ENCODE assay signal across 7 cellular contexts in genomic region chr17:50479522-50480141, GRCh38. TPM values are rescaled to one million over a fixed set of nuclear protein-coding genes. Genes with fewer than 3 reads are reported as not detected.
DNase-seq lines count a peak whose midpoint lies in the region; ATAC-seq, FAIRE-seq and TF ChIP-seq lines count a peak whose summit lies in the region.

No MANE protein-coding gene starts in this region.

- H3K27ac ChIP-seq in heart right ventricle (peak overlapping the region in 8 of 10 donors; percentile 84 to 96 (median 91)), psoas muscle (peak overlapping the region; percentile 96), urinary bladder (ENCODE audit: low read depth) (no peak overlapping the region)

- FAIRE-seq in GM18507 (lab: Jason Lieb, UNC), result peak; percentile 71

- H3K9me3 ChIP-seq in heart right ventricle, result no peaks in the 10 kb centered on the region
- H3K9me3 ChIP-seq in psoas muscle, result no peaks in the 10 kb centered on the region

- peaks cover 18% of the 10 kb centered on the region for H3K36me3 Mint-ChIP-seq in activated naive CD8-positive, alpha-beta T cell treated with anti-CD3 and anti-CD28 coated beads, Interleukin-2, amount 50 U/mL, for 24 hours (ENCODE audit: low read depth)

- 17 to 19% methylated on average over 19 of the region's 19 CpGs for WGBS in heart right ventricle, 2 donors
- WGBS in psoas muscle, 3 donors, result 14 to 16% (median 15%) methylated on average over 19 of the region's 19 CpGs
- WGBS in urinary bladder, result 16% methylated on average over 19 of the region's 19 CpGs

- TF ChIP-seq CTCF in heart right ventricle (IDR thresholded peaks at IDR 0.05) (peak; percentile 15 to 57 (median 47)), psoas muscle (IDR thresholded peaks at IDR 0.05) (peak; percentile 54)

- DNase-seq in GM18507 (ENCODE audit: extremely low spot score, insufficient read length, low read depth), result peak; percentile 46
- peak; percentile 80 for DNase-seq in NCI-H1105 (lab: John Stamatoyannopoulos, UW)
- DNase-seq in SW480 (ENCODE audit: low spot score), result peak; percentile 88
- DNase-seq in activated naive CD8-positive, alpha-beta T cell treated with anti-CD3 and anti-CD28 coated beads, Interleukin-2, amount 50 U/mL, for 24 hours, result peak; percentile 68
- DNase-seq in heart right ventricle, result peak; percentile 69 to 71
- peak; percentile 82 to 89 for DNase-seq in psoas muscle

- peaks cover 0 to 41% (median 16%) of the 10 kb centered on the region in 9 donors for H3K36me3 ChIP-seq in heart right ventricle
- H3K36me3 ChIP-seq in psoas muscle (ENCODE audit: insufficient read depth in 1 of 2, low read depth in 1 of 2), result peaks cover 0 to 44% of the 10 kb centered on the region in 2 donors
- peaks cover 3% of the 10 kb centered on the region for H3K36me3 ChIP-seq in urinary bladder (ENCODE audit: insufficient read depth)

- peaks cover 26% of the 10 kb centered on the region for H3K4me1 Mint-ChIP-seq in activated naive CD8-positive, alpha-beta T cell treated with anti-CD3 and anti-CD28 coated beads, Interleukin-2, amount 50 U/mL, for 24 hours

- peaks cover 2 to 48% (median 34%) of the 10 kb centered on the region in 9 donors for H3K4me1 ChIP-seq in heart right ventricle
- peaks cover 37% of the 10 kb centered on the region for H3K4me1 ChIP-seq in psoas muscle
- H3K4me1 ChIP-seq in urinary bladder (ENCODE audit: insufficient read depth), result no peaks in the 10 kb centered on the region

- peak overlapping the region; percentile 90 for H3K4me3 Mint-ChIP-seq in activated naive CD8-positive, alpha-beta T cell treated with anti-CD3 and anti-CD28 coated beads, Interleukin-2, amount 50 U/mL, for 24 hours

- peaks cover 8% of the 10 kb centered on the region for H3K27me3 Mint-ChIP-seq in activated naive CD8-positive, alpha-beta T cell treated with anti-CD3 and anti-CD28 coated beads, Interleukin-2, amount 50 U/mL, for 24 hours

- H3K27ac Mint-ChIP-seq in activated naive CD8-positive, alpha-beta T cell treated with anti-CD3 and anti-CD28 coated beads, Interleukin-2, amount 50 U/mL, for 24 hours, result peak overlapping the region; percentile 87

- H3K27me3 ChIP-seq in heart right ventricle (peaks cover 0 to 6% (median 0%) of the 10 kb centered on the region in 7 donors), psoas muscle (ENCODE audit: insufficient read depth in 3 of 3, low read length in 2 of 3) (no peaks in the 10 kb centered on the region)

- no peaks in the 10 kb centered on the region for H3K9me3 Mint-ChIP-seq in activated naive CD8-positive, alpha-beta T cell treated with anti-CD3 and anti-CD28 coated beads, Interleukin-2, amount 50 U/mL, for 24 hours

- H3K4me3 ChIP-seq in heart right ventricle (peak overlapping the region; percentile 52 to 89 (median 80)), psoas muscle (peak overlapping the region; percentile 93), urinary bladder (ENCODE audit: low read depth, low read length) (peak overlapping the region; percentile 57)

- intact Hi-C loops in heart right ventricle (cut with DNase I) (loop anchor here in 8 of 10 donors (1.0 to 10.0 kb wide), 16 partner anchors 52 to 363 kb away; partner anchors contain the start of genes ACSF2 (in 1 of the 8), ANKRD40 (in 1 of the 8), EPN3 (in 1 of the 8) and LRRC59 (in 1 of the 8)), psoas muscle (cut with DNase I) (loop anchor here (2.0 to 10.0 kb wide), 5 partner anchors 63 to 355 kb away; partner anchors contain the start of genes WFIKKN2 (in 2 of the 2), ANKRD40 (in 1 of the 2) and SPATA20 (in 1 of the 2))

- peak; percentile 33 for ATAC-seq in activated naive CD8-positive, alpha-beta T cell treated with anti-CD3 and anti-CD28 coated beads, Interleukin-2, amount 50 U/mL, for 24 hours
- ATAC-seq in heart right ventricle, result peak; percentile 43 to 76 (median 53)
- ATAC-seq in psoas muscle, result peak; percentile 53 to 75 (median 61)

RNA-seq across cellular contexts. Expression of gene RSAD1, which starts 1.0 kb away (rescaled TPM):
- total RNA-seq in heart right ventricle (10 to 100 TPM; 36.2 to 52.3 (median 45.5) TPM), psoas muscle (10 to 100 TPM; 44.1 to 60.4 (median 50.0) TPM), urinary bladder (17.0 TPM)
- polyA plus RNA-seq in heart right ventricle (10 to 100 TPM; 31.8 to 47.9 TPM), psoas muscle (10 to 100 TPM; 34.3 to 63.2 (median 52.4) TPM), urinary bladder (29.2 TPM)

RNA-seq across cellular contexts. Expression of gene CHAD, which starts 11.0 kb away (rescaled TPM):
- total RNA-seq in heart right ventricle (under 1 TPM in 3 of 10 donors, not detected in 7; 0.13 to 0.74 (median 0.20) TPM), psoas muscle (under 1 TPM in 3 of 4 donors, not detected in 1; 0.32 to 0.76 (median 0.44) TPM), urinary bladder (0.32 TPM)
- polyA plus RNA-seq in heart right ventricle (under 1 TPM in 1 of 2 donors, not detected in 1; 0.44 TPM), psoas muscle (under 1 TPM in 2 of 3 donors, not detected in 1; 0.09 to 0.42 TPM), urinary bladder (not detected)

RNA-seq across cellular contexts. Expression of gene MYCBPAP, which starts 28.6 kb away (rescaled TPM):
- total RNA-seq in heart right ventricle, result 1 to 10 TPM in 4 of 10 donors, under 1 TPM in 6; 0.19 to 1.6 (median 0.59) TPM
- under 1 TPM; 0.17 to 0.80 TPM for polyA plus RNA-seq in heart right ventricle
- total RNA-seq in psoas muscle, result under 1 TPM in 3 of 4 donors, not detected in 1; 0.27 to 0.99 (median 0.52) TPM
- polyA plus RNA-seq in psoas muscle, result under 1 TPM in 2 of 3 donors, not detected in 1; 0.05 TPM
- 1.3 TPM for total RNA-seq in urinary bladder
- 0.23 TPM for polyA plus RNA-seq in urinary bladder

RNA-seq across cellular contexts. Expression of gene EPN3, which starts 52.9 kb away (rescaled TPM):
- 10 to 100 TPM in 5 of 10 donors, 1 to 10 TPM in 5; 5.2 to 21.5 (median 10.1) TPM for total RNA-seq in heart right ventricle
- polyA plus RNA-seq in heart right ventricle, result 10 to 100 TPM in 1 of 2 donors, 1 to 10 TPM in 1; 3.0 to 18.9 TPM
- total RNA-seq in psoas muscle, result under 1 TPM in 2 of 4 donors, not detected in 2; 0.12 to 0.15 TPM
- under 1 TPM in 1 of 3 donors, not detected in 2; 0.03 TPM for polyA plus RNA-seq in psoas muscle
- total RNA-seq in urinary bladder, result 4.4 TPM
- polyA plus RNA-seq in urinary bladder, result 5.6 TPM

RNA-seq across cellular contexts. Expression of gene ACSF2, which starts 53.6 kb away (rescaled TPM):
- total RNA-seq in heart right ventricle (10 to 100 TPM in 9 of 10 donors, 1 to 10 TPM in 1; 9.9 to 45.0 (median 19.7) TPM), psoas muscle (10 to 100 TPM; 14.4 to 72.3 (median 44.7) TPM), urinary bladder (23.2 TPM)
- polyA plus RNA-seq in heart right ventricle (10 to 100 TPM in 1 of 2 donors, 1 to 10 TPM in 1; 7.9 to 26.9 TPM), psoas muscle (10 to 100 TPM; 17.0 to 69.7 (median 19.6) TPM), urinary bladder (32.6 TPM)
